In the genomic region with DNA sequence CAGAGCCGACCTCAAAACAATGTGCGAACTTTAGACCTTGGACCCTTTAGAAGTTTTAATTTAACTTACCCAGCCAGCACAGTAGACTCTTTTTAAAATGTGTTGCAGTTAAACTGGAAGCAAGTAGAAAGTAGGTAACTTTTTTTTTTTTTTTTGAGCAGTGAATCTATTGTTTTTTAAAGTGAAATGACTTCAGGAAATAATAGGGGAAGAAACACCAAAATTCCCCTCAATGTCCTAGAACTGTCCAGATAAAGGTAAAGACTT, we compare ENCODE assay signal across 8 cellular contexts. TPM values are rescaled to one million over a fixed set of nuclear protein-coding genes. Genes with fewer than 3 reads are reported as not detected.
DNase-seq lines count a peak whose midpoint lies in the region; ATAC-seq and TF ChIP-seq lines count a peak whose summit lies in the region.

No MANE protein-coding gene starts in this region.

- no peaks in the 10 kb centered on the region for H3K9me3 ChIP-seq in H9 (ENCODE audit: control insufficient read depth, low read depth, low read length)
- H3K9me3 ChIP-seq in gastroesophageal sphincter: no peaks in the 10 kb centered on the region
- H3K9me3 ChIP-seq in skeletal muscle satellite cell (replicated peaks; ENCODE audit: low read length): no peaks in the 10 kb centered on the region

- H3K4me3 Mint-ChIP-seq in H9 (peak overlapping the region; percentile 79 to 86), activated B cell treated with CpG ODN at 0.5 μM for 24 hours (peak overlapping the region; percentile 86)

- no peak overlapping the region for H3K27ac ChIP-seq in H9 (ENCODE audit: insufficient read length, low read depth, low read length)
- peak overlapping the region; percentile 81 to 99 (median 96) for H3K27ac ChIP-seq in gastroesophageal sphincter

- H3K18ac ChIP-seq in H9 (ENCODE audit: insufficient read length, low read depth, low read length): no peak overlapping the region

- no peak overlapping the region for H3K23ac ChIP-seq in H9 (ENCODE audit: insufficient read length, low read depth, low read length)

- H3K79me1 ChIP-seq in H9 (ENCODE audit: insufficient read depth, low read depth, low read length, poor library complexity, severe bottlenecking): no peaks in the 10 kb centered on the region

- no peak overlapping the region for H4K91ac ChIP-seq in H9 (ENCODE audit: insufficient read length, low read depth, low read length)

- H3K56ac ChIP-seq in H9 (ENCODE audit: insufficient read length, low read depth, low read length): no peak overlapping the region

- H2BK5ac ChIP-seq in H9 (ENCODE audit: insufficient read length, low read length): no peak overlapping the region

- H4K20me1 ChIP-seq in H9 (ENCODE audit: control insufficient read depth, insufficient read depth, insufficient read length): no peaks in the 10 kb centered on the region

- DNase-seq in H9: no peak
- no peak for DNase-seq in activated B cell treated with CpG ODN at 0.5 μM for 24 hours
- DNase-seq in hepatic stellate cell (ENCODE audit: low spot score): no peak
- no peak for DNase-seq in stimulated activated CD4-positive, alpha-beta T cell treated with anti-CD3 and anti-CD28 coated beads, Interleukin-1b, Interleukin-23, amount 100 ng/mL, for 48 hours
- DNase-seq in NCI-H510A (lab: John Stamatoyannopoulos, UW): no peak
- DNase-seq in amniotic stem cell (lab: John Stamatoyannopoulos, UW): no peak

- POLR2A ChIA-PET in activated B cell treated with CpG ODN at 0.5 μM for 24 hours (lab: Charles Lee): no interaction called here

- H3K4me1 Mint-ChIP-seq in H9 (peaks cover 11 to 20% of the 10 kb centered on the region in 2 experiments), activated B cell treated with CpG ODN at 0.5 μM for 24 hours (peaks cover 24% of the 10 kb centered on the region)

- no peak overlapping the region for H2AK5ac ChIP-seq in H9 (ENCODE audit: insufficient read length, low read length)

- intact Hi-C loops in activated B cell treated with CpG ODN at 0.5 μM for 24 hours (cut with micrococcal nuclease): no loop called here

- peak overlapping the region in 1 of 2 donors; percentile 95 for H3K4me3 ChIP-seq in gastroesophageal sphincter
- peak overlapping the region; percentile 98 for H3K4me3 ChIP-seq in skeletal muscle satellite cell (ENCODE audit: low read length)

- no peak overlapping the region for H2BK12ac ChIP-seq in H9 (ENCODE audit: insufficient read length, low read depth, low read length)

- H3K27ac Mint-ChIP-seq in H9: peak overlapping the region; percentile 90 to 98 (median 95)
- H3K27ac Mint-ChIP-seq in activated B cell treated with CpG ODN at 0.5 μM for 24 hours: peak overlapping the region; percentile 88

- H3T11ph ChIP-seq in H9 (ENCODE audit: low read length): no peak overlapping the region

- TF ChIP-seq POLR2A in gastroesophageal sphincter (IDR thresholded peaks at IDR 0.05): no peak

- no peak for ATAC-seq in activated B cell treated with CpG ODN at 0.5 μM for 24 hours (ENCODE audit: low read depth)
- no peak for ATAC-seq in gastroesophageal sphincter

- H3K36me3 Mint-ChIP-seq in H9 (ENCODE audit: insufficient read depth in 1 of 3, low read depth in 3 of 3) (peaks cover 0 to 11% (median 0%) of the 10 kb centered on the region in 3 experiments; a peak in 3 of 7 replicates), activated B cell treated with CpG ODN at 0.5 μM for 24 hours (ENCODE audit: low read depth) (peaks cover 12% of the 10 kb centered on the region)

- no peak overlapping the region for H3K14ac ChIP-seq in H9 (ENCODE audit: insufficient read depth, low read length)

- WGBS in H9 (ENCODE audit: extremely low coverage, insufficient read length, low lambda C conversion rate): no CpG with 5 or more reads among the region's 2 CpGs
- 10 to 13% methylated on average over 2 of the region's 2 CpGs for WGBS in gastroesophageal sphincter (ENCODE audit: low coverage in 1 of 2), 2 donors

- H2AFZ ChIP-seq in H9 (ENCODE audit: low read length): no peak overlapping the region

- TF ChIP-seq EP300 in gastroesophageal sphincter (IDR thresholded peaks at IDR 0.05): no peak

- H3K27me3 ChIP-seq in H9 (ENCODE audit: insufficient read depth, low read length): no peaks in the 10 kb centered on the region
- H3K27me3 ChIP-seq in gastroesophageal sphincter: no peaks in the 10 kb centered on the region
- H3K27me3 ChIP-seq in skeletal muscle satellite cell (ENCODE audit: control insufficient read depth, insufficient read depth, low read length): no peaks in the 10 kb centered on the region

- H3K27me3 Mint-ChIP-seq in H9 (ENCODE audit: low read depth) (no peaks in the 10 kb centered on the region; the same call in 1 of the 2 replicates), activated B cell treated with CpG ODN at 0.5 μM for 24 hours (no peaks in the 10 kb centered on the region)

- TF ChIP-seq CTCF in H9 (conservative IDR thresholded peaks at IDR 0.05) (no peak), activated B cell treated with CpG ODN at 0.5 μM for 24 hours (IDR thresholded peaks at IDR 0.05) (no peak), gastroesophageal sphincter (IDR thresholded peaks at IDR 0.05) (no peak)

- H4K8ac ChIP-seq in H9 (replicated peaks; ENCODE audit: insufficient read length, low read depth, low read length): no peak overlapping the region

- H2BK15ac ChIP-seq in H9 (ENCODE audit: low read depth, low read length): no peak overlapping the region

- H3K4ac ChIP-seq in H9 (ENCODE audit: low read depth, low read length): no peak overlapping the region

- no peak overlapping the region for H4K5ac ChIP-seq in H9 (ENCODE audit: insufficient read length, low read depth, low read length)

- no peaks in the 10 kb centered on the region; the same call in 1 of the 2 replicates for H3K4me1 ChIP-seq in H9 (ENCODE audit: insufficient read depth, low read length)
- peaks cover 0 to 33% (median 9%) of the 10 kb centered on the region in 3 donors for H3K4me1 ChIP-seq in gastroesophageal sphincter
- H3K4me1 ChIP-seq in skeletal muscle satellite cell (ENCODE audit: control insufficient read depth, insufficient read depth, low read length): peaks cover 21% of the 10 kb centered on the region

- H3K9ac ChIP-seq in H9 (ENCODE audit: extremely low read depth, insufficient read length, low read length) (peak overlapping the region; percentile 47), skeletal muscle satellite cell (ENCODE audit: low read depth, low read length) (peak overlapping the region; percentile 97)

- no peak overlapping the region for H2BK20ac ChIP-seq in H9 (ENCODE audit: low read depth, low read length, poor library complexity, severe bottlenecking)

- H3K9me3 Mint-ChIP-seq in H9: peaks cover 5 to 8% of the 10 kb centered on the region in 2 experiments; a peak in 4 of 5 replicates
- no peaks in the 10 kb centered on the region for H3K9me3 Mint-ChIP-seq in activated B cell treated with CpG ODN at 0.5 μM for 24 hours

- peak overlapping the region; percentile 72 for H3K4me2 ChIP-seq in H9 (ENCODE audit: insufficient read depth, insufficient read length, low read length)
- H3K4me2 ChIP-seq in skeletal muscle satellite cell (ENCODE audit: low read length): peak overlapping the region; percentile 85

- H3K36me3 ChIP-seq in gastroesophageal sphincter (no peaks in the 10 kb centered on the region), skeletal muscle satellite cell (ENCODE audit: insufficient read depth, low read length) (no peaks in the 10 kb centered on the region)

- peaks cover 15% of the 10 kb centered on the region; the same call in 1 of the 2 replicates for H3K79me2 ChIP-seq in H9 (ENCODE audit: insufficient read depth, low read length)

- CTCF ChIA-PET in activated B cell treated with CpG ODN at 0.5 μM for 24 hours (lab: Charles Lee): no interaction called here

- H3K23me2 ChIP-seq in H9 (ENCODE audit: insufficient read length, low read depth, low read length, poor library complexity, severe bottlenecking): peaks cover 20% of the 10 kb centered on the region

- H2BK120ac ChIP-seq in H9 (ENCODE audit: low read depth, low read length, poor library complexity, severe bottlenecking): no peak overlapping the region

RNA-seq across cellular contexts. Expression of gene ATXN2, which starts 1.1 kb away (rescaled TPM):
- total RNA-seq in H9 (2021) (70.5 and 72.9 TPM in 2 replicates), activated B cell treated with CpG ODN at 0.5 μM for 24 hours (38.3 and 46.2 TPM in 2 replicates), gastroesophageal sphincter (10 to 100 TPM; 40.9 to 93.4 (median 50.1) TPM)
- 23.4 and 28.6 TPM in 2 replicates for total RNA-seq in skeletal muscle satellite cell (2012; rRNA removed)
